Comparison of ENCODE assay signal across 8 cellular contexts in the genomic region with DNA sequence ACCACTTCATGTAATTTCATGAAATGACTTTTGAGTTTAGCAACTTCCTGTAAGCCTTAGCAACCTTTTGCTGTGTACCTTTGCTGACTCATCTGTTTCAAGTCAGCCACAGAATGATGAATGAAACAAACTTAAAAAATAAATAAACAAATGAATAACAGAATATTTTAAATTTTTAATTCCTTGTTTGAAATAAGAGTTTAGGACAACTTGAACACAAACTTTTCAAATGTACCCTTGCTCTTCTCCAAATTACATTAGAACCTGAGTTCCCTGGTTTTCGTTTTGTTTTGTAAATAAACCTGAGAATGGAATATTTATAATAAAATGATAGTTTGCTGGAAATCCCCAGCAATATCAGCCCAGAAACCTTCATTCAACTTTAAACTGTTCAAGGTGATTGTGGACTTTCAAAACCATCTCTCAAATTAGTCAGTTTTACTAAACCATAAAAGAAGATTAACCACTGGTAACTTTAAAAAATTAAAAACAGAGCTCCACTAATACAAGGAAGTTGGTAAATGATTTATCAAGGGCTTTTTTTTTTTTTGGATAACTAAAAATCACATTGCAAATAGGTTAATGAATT. TPM values are rescaled to one million over a fixed set of nuclear protein-coding genes. Genes with fewer than 3 reads are reported as not detected.
DNase-seq lines count a peak whose midpoint lies in the region; ATAC-seq, FAIRE-seq and TF ChIP-seq lines count a peak whose summit lies in the region.

No MANE protein-coding gene starts in this region.

- intact Hi-C loops in CD14-positive monocyte (cut with micrococcal nuclease): loop anchor here in 1 of 2 donors (10.0 kb wide), 1 partner anchor 1393 kb away; a partner anchor contains a TSS
- intact Hi-C loops in PC-3 (cut with micrococcal nuclease): no loop called here
- intact Hi-C loops in posterior vena cava (cut with DNase I): no loop called here

- peaks cover 64% of the 10 kb centered on the region for H3K79me2 ChIP-seq in PC-3 (ENCODE audit: low read length)
- no peaks in the 10 kb centered on the region for H3K79me2 ChIP-seq in fibroblast of lung (ENCODE audit: control insufficient read depth, insufficient read depth, low read length)

- peaks cover 15 to 23% of the 10 kb centered on the region in 2 donors for H3K36me3 Mint-ChIP-seq in CD14-positive monocyte

- H3K9me3 Mint-ChIP-seq in CD14-positive monocyte: no peaks in the 10 kb centered on the region

- DNase-seq in CD14-positive monocyte (ENCODE audit: low spot score) (no peak), PC-3 (peak; percentile 81), fibroblast of lung (ENCODE audit: low read depth in 2 of 2) (peak; percentile 54 to 64), HuH-7.5 (ENCODE audit: low spot score) (no peak), frontal cortex (ENCODE audit: low spot score in 2 of 2) (no peak), posterior vena cava (ENCODE audit: low spot score) (no peak)

- H3K27me3 Mint-ChIP-seq in CD14-positive monocyte (ENCODE audit: low read depth in 3 of 3): peaks cover 0 to 1% (median under 1%) of the 10 kb centered on the region in 3 donors

- BruUV-seq in PC-3 (replicated peaks; lab: Mats Ljungman, UMichigan): no TSS peak

- TF ChIP-seq CTCF in CD14-positive monocyte (IDR thresholded peaks at IDR 0.05) (no peak), PC-3 (conservative IDR thresholded peaks at IDR 0.05; ENCODE audit: low read depth, low read length) (no peak), fibroblast of lung (conservative IDR thresholded peaks at IDR 0.05 in 1 of 2, IDR thresholded peaks at IDR 0.05 in 1 of 2; ENCODE audit: low read depth in 1 of 2, low read length in 2 of 2) (no peak)

- H3K4me1 ChIP-seq in PC-3 (ENCODE audit: insufficient read depth, low read length): peaks cover 28% of the 10 kb centered on the region
- peaks cover 2% of the 10 kb centered on the region for H3K4me1 ChIP-seq in fibroblast of lung (ENCODE audit: control insufficient read depth, extremely low read depth, insufficient read depth, low read length)

- H3K27ac ChIP-seq in PC-3 (ENCODE audit: low read length) (peak overlapping the region; percentile 68), fibroblast of lung (ENCODE audit: insufficient read depth, low read length) (no peak overlapping the region)

- H3K4me3 Mint-ChIP-seq in CD14-positive monocyte: no peak overlapping the region

- no peaks in the 10 kb centered on the region for H3K27me3 ChIP-seq in PC-3 (ENCODE audit: low read length)
- no peaks in the 10 kb centered on the region for H3K27me3 ChIP-seq in fibroblast of lung (ENCODE audit: control insufficient read depth, insufficient read depth, low read length)

- H2AFZ ChIP-seq in PC-3 (ENCODE audit: low read length) (no peak overlapping the region), fibroblast of lung (ENCODE audit: low read length) (no peak overlapping the region)

- H3K4me1 Mint-ChIP-seq in CD14-positive monocyte: peaks cover 77% of the 10 kb centered on the region

- H3K4me3 ChIP-seq in PC-3 (ENCODE audit: low read length) (0 out of 2 replicates have a peak overlapping the region, but pooled peaks have one; percentile 23), fibroblast of lung (replicated peaks in 1 of 4; ENCODE audit: control extremely low read depth in 1 of 4, insufficient read depth in 1 of 4, low read depth in 3 of 4, low read length in 4 of 4) (no peak overlapping the region)

- H3K4me2 ChIP-seq in PC-3 (ENCODE audit: low read length) (peak overlapping the region; percentile 68), fibroblast of lung (ENCODE audit: extremely low read depth, insufficient read depth, low read length) (no peak overlapping the region)

- ATAC-seq in GM19035 (IDR thresholded peaks at IDR 0.05; ENCODE audit: unreplicated experiment) (peak; percentile 89), HG03095 (IDR thresholded peaks at IDR 0.05; ENCODE audit: unreplicated experiment) (peak; percentile 91), PC-3 (peak; percentile 94)

- H3K9me3 ChIP-seq in PC-3 (ENCODE audit: low read length): no peaks in the 10 kb centered on the region
- H3K9me3 ChIP-seq in fibroblast of lung (ENCODE audit: control insufficient read depth, insufficient read depth, low read depth, low read length): no peaks in the 10 kb centered on the region

- H3K27ac Mint-ChIP-seq in CD14-positive monocyte: peak overlapping the region; percentile 33 to 90 (median 80)

- POLR2A ChIA-PET in PC-3 (lab: Charles Lee; ENCODE audit: unreplicated experiment): interaction anchor here (0.7 kb wide), 2 partner anchors 11 to 35 kb away, joined by 3 read pairs; no protein-coding TSS in a partner anchor

- H4K20me1 ChIP-seq in PC-3 (ENCODE audit: low read length): no peaks in the 10 kb centered on the region
- H4K20me1 ChIP-seq in fibroblast of lung (ENCODE audit: control insufficient read depth, extremely low read depth, insufficient read depth, low read length): no peaks in the 10 kb centered on the region

- H3K9me2 ChIP-seq in PC-3 (replicated peaks; ENCODE audit: low read length): no peaks in the 10 kb centered on the region

- FAIRE-seq in frontal cortex (lab: Jason Lieb, UNC): no peak

- peaks cover 8% of the 10 kb centered on the region for H3F3A ChIP-seq in PC-3 (ENCODE audit: low read length, unreplicated experiment)

- CTCF ChIA-PET in PC-3 (lab: Charles Lee): no interaction called here

- H3K9ac ChIP-seq in PC-3 (ENCODE audit: low read length) (no peak overlapping the region), fibroblast of lung (ENCODE audit: insufficient read depth, low read length) (no peak overlapping the region)

- no peaks in the 10 kb centered on the region for H3K36me3 ChIP-seq in PC-3 (ENCODE audit: low read depth, low read length)
- no peaks in the 10 kb centered on the region for H3K36me3 ChIP-seq in fibroblast of lung (ENCODE audit: control insufficient read depth, insufficient read depth, low read length)

RNA-seq across cellular contexts. Expression of a gene that starts 10.1 kb away (rescaled TPM):
- 1 to 10 TPM; 6.8 to 8.1 TPM for polyA plus RNA-seq in CD14-positive monocyte
- 8.4 and 10.3 TPM in 2 replicates for total RNA-seq in PC-3 (2014; rRNA removed)
- 4.9 and 6.6 TPM in 2 replicates for total RNA-seq in fibroblast of lung
- 3.1 and 3.9 TPM in 2 replicates for polyA plus RNA-seq in fibroblast of lung
- polyA plus RNA-seq in fibroblast of lung (2012): 1.7 and 2.2 TPM in 2 replicates
- 3.7 and 5.7 TPM in 2 replicates for polyA minus RNA-seq in fibroblast of lung (ENCODE audit: low replicate concordance)
- total RNA-seq in frontal cortex: 7.3 TPM
- total RNA-seq in posterior vena cava: 1 to 10 TPM; 6.1 to 8.7 TPM

Comparison
In these comparisons a context has a peak if more than half of its experiments do, and no peak if none do; other contexts are left out.
1. DNase-seq: peak in PC-3 (single experiment) and fibroblast of lung (2 of 2); none in CD14-positive monocyte (single experiment), HuH-7.5 (single experiment), frontal cortex (0 of 2) and posterior vena cava (single experiment).
2. Peak in every context shown above with its lines, with median percentiles within 50 percentile points of each other: ATAC-seq.